ENCODE assay signal across 10 cellular contexts in genomic region chr17:77182205-77182604, GRCh38. TPM values are rescaled to one million over a fixed set of nuclear protein-coding genes. Genes with fewer than 3 reads are reported as not detected.
A peak's percentile ranks its signal among the peaks of the same experiment; 100 is the strongest.
DNase-seq lines count a peak whose midpoint lies in the region; ATAC-seq and TF ChIP-seq lines count a peak whose summit lies in the region.
"Had no signal": no experiment of that assay in that cellular context is flagged by ENCODE, and none has a peak within 500 bp of the region (broad histone marks: within the 10 kb centered on the region; RNA-seq: fewer than 3 reads in every experiment).

No MANE protein-coding gene starts in this region.

- H3K9me3 Mint-ChIP-seq in CD8-positive, alpha-beta memory T cell: no peaks in the 10 kb centered on the region
- H3K9me3 Mint-ChIP-seq in activated naive CD8-positive, alpha-beta T cell (ENCODE audit: low read depth): no peaks in the 10 kb centered on the region
- no peaks in the 10 kb centered on the region for H3K9me3 Mint-ChIP-seq in nephron

- no peaks in the 10 kb centered on the region for H3K36me3 ChIP-seq in CD8-positive, alpha-beta memory T cell (ENCODE audit: insufficient read depth, low read length)
- no peaks in the 10 kb centered on the region for H3K36me3 ChIP-seq in WERI-Rb-1
- H3K36me3 ChIP-seq: tibial artery had no signal

- no peak overlapping the region for H3K4me3 ChIP-seq in CD8-positive, alpha-beta memory T cell (ENCODE audit: low read length)
- H3K4me3 ChIP-seq in WERI-Rb-1 (ENCODE audit: low read depth, low read length): no peak overlapping the region
- H3K4me3 ChIP-seq: tibial artery had no signal

- CTCF ChIA-PET in CD8-positive, alpha-beta memory T cell (lab: Charles Lee): no interaction called here

- H3K27ac ChIP-seq in CD8-positive, alpha-beta memory T cell (ENCODE audit: low read depth, low read length): no peak overlapping the region
- no peak overlapping the region for H3K27ac ChIP-seq in WERI-Rb-1
- H3K27ac ChIP-seq: tibial artery had no signal

- TF ChIP-seq CTCF in nephron (IDR thresholded peaks at IDR 0.05; ENCODE audit: unreplicated experiment in 3 of 3): no peak
- TF ChIP-seq CTCF in WERI-Rb-1 (IDR thresholded peaks at IDR 0.05; ENCODE audit: low read depth, low read length): no peak

- POLR2A ChIA-PET in CD8-positive, alpha-beta memory T cell (lab: Charles Lee): no interaction called here

- ATAC-seq in GM21576 (IDR thresholded peaks at IDR 0.05; ENCODE audit: unreplicated experiment) (no peak), GM19467 (IDR thresholded peaks at IDR 0.05; ENCODE audit: unreplicated experiment) (no peak)

- H3K27me3 Mint-ChIP-seq in CD8-positive, alpha-beta memory T cell: peaks cover 0 to 2% of the 10 kb centered on the region in 2 donors
- H3K27me3 Mint-ChIP-seq in activated naive CD8-positive, alpha-beta T cell: no peaks in the 10 kb centered on the region
- H3K27me3 Mint-ChIP-seq in nephron (ENCODE audit: low read depth): no peaks in the 10 kb centered on the region

- H3K4me3 Mint-ChIP-seq in CD8-positive, alpha-beta memory T cell: peak overlapping the region; percentile 24 to 83 (median 55)
- peak overlapping the region; percentile 55 for H3K4me3 Mint-ChIP-seq in activated naive CD8-positive, alpha-beta T cell
- H3K4me3 Mint-ChIP-seq in nephron: peak overlapping the region in 2 of 3 experiments; percentile 9 to 29

- peaks cover 31 to 45% (median 42%) of the 10 kb centered on the region in 3 donors for H3K4me1 Mint-ChIP-seq in CD8-positive, alpha-beta memory T cell
- peaks cover 41% of the 10 kb centered on the region for H3K4me1 Mint-ChIP-seq in activated naive CD8-positive, alpha-beta T cell (ENCODE audit: low read depth)
- H3K4me1 Mint-ChIP-seq in nephron: peaks cover 45% of the 10 kb centered on the region

- peaks cover 41% of the 10 kb centered on the region for H3K4me1 ChIP-seq in CD8-positive, alpha-beta memory T cell (ENCODE audit: insufficient read depth, low read length)

- H3K27me3 ChIP-seq in CD8-positive, alpha-beta memory T cell (ENCODE audit: insufficient read depth, low read length, poor library complexity, severe bottlenecking): no peaks in the 10 kb centered on the region
- H3K27me3 ChIP-seq in WERI-Rb-1 (ENCODE audit: insufficient read depth, low read depth, severe bottlenecking): no peaks in the 10 kb centered on the region
- H3K27me3 ChIP-seq: tibial artery had no signal

- DNase-seq in CD8-positive, alpha-beta memory T cell: peak in 1 of 5 donors; percentile 12
- DNase-seq in KG1 (lab: John Stamatoyannopoulos, UW) (peak; percentile 69), NCI-H2227 treated with DMSO at 0.1 percent for 48 hours (lab: John Stamatoyannopoulos, UW) (no peak), WERI-Rb-1 (no peak)
- DNase-seq: effector CD8-positive, alpha-beta T cell; tibial artery had no signal

- peaks cover 0 to 3% (median 0%) of the 10 kb centered on the region in 3 donors for H3K36me3 Mint-ChIP-seq in CD8-positive, alpha-beta memory T cell
- peaks cover 2% of the 10 kb centered on the region for H3K36me3 Mint-ChIP-seq in activated naive CD8-positive, alpha-beta T cell
- H3K36me3 Mint-ChIP-seq in nephron (ENCODE audit: low read depth): peaks cover 5% of the 10 kb centered on the region

- peak overlapping the region; percentile 49 to 95 (median 78) for H3K27ac Mint-ChIP-seq in CD8-positive, alpha-beta memory T cell
- H3K27ac Mint-ChIP-seq in activated naive CD8-positive, alpha-beta T cell: peak overlapping the region; percentile 82
- H3K27ac Mint-ChIP-seq in nephron: peak overlapping the region; percentile 85 to 97 (median 97)

- H3K9me3 ChIP-seq in CD8-positive, alpha-beta memory T cell (ENCODE audit: low read length): no peaks in the 10 kb centered on the region
- H3K9me3 ChIP-seq in WERI-Rb-1 (ENCODE audit: severe bottlenecking): no peaks in the 10 kb centered on the region
- H3K9me3 ChIP-seq: tibial artery had no signal

RNA-seq across cellular contexts. Expression of gene SEC14L1, which starts 41.4 kb away (rescaled TPM):
- 10 to 100 TPM; 73.3 to 75.6 TPM for total RNA-seq in CD8-positive, alpha-beta memory T cell
- 9.5 TPM for polyA plus RNA-seq in CD8-positive, alpha-beta memory T cell
